11 cellular contexts compared by ENCODE assay signal in the genomic region with DNA sequence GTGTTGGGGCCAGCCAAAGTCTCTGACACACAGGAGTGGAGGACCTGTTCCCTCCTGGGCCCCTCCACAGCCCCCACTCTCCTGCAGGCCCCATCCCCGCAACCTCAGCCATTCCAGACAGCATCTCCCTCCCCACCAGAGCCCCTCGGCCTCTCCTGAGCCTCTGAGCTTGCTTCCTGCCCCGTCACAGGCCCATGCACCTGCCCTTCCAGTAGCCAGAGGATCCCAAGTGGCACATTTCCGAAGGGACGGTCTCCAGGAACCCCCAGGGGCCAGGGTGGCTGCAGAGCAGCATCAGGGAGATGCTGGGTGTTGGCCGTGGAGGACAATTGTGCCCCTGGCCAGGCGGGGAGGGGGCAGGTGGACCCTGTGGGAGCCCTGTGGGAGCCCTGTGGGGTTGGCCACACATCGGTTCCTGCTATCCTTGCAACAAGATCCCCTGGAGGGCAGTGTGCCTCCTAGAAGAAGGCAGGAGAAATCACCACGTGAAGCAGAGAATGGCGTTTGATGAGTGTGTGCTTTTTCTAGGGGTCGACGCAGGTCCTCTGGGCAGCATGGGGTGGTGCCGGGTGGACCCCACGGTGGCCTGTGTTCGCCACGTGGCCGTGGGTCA. TPM values are rescaled to one million over a fixed set of nuclear protein-coding genes. Genes with fewer than 3 reads are reported as not detected.
DNase-seq lines count a peak whose midpoint lies in the region; ATAC-seq and TF ChIP-seq lines count a peak whose summit lies in the region.
"Had no signal": no experiment of that assay in that cellular context is flagged by ENCODE, and none has a peak within 500 bp of the region (broad histone marks: within the 10 kb centered on the region; RNA-seq: fewer than 3 reads in every experiment).

No MANE protein-coding gene starts in this region.

- no peak overlapping the region for H3K14ac ChIP-seq in IMR-90 (replicated peaks; ENCODE audit: low read depth, low read length)

- H3K79me1 ChIP-seq in IMR-90 (ENCODE audit: low read depth in 1 of 2, low read length in 2 of 2) = peaks cover 31 to 84% of the 10 kb centered on the region in 2 experiments

- peaks cover 5% of the 10 kb centered on the region; the same call in 1 of the 2 replicates for H3K9me1 ChIP-seq in IMR-90 (ENCODE audit: insufficient read depth, low read length)

- H3K9me3 ChIP-seq in IMR-90 (ENCODE audit: control insufficient read depth, insufficient read depth, low read length) = no peaks in the 10 kb centered on the region
- no peaks in the 10 kb centered on the region for H3K9me3 ChIP-seq in lower lobe of right lung
- H3K9me3 ChIP-seq in suprapubic skin = no peaks in the 10 kb centered on the region

- H3K4me2 ChIP-seq in IMR-90 (ENCODE audit: low read depth, low read length) = no peak overlapping the region
- H3K4me2 ChIP-seq: neural progenitor cell had no signal

- H2BK5ac ChIP-seq in IMR-90 (ENCODE audit: low read depth, low read length, poor library complexity, severe bottlenecking) = no peak overlapping the region

- no peak overlapping the region for H2BK20ac ChIP-seq in IMR-90 (ENCODE audit: low read depth, low read length)

- in situ Hi-C loops in IMR-90 (cut with MboI; ENCODE audit: low sequenced_read_pairs) = no loop called here

- TF ChIP-seq POLR2A in IMR-90 (IDR thresholded peaks at IDR 0.05; ENCODE audit: low read depth, low read length) (no peak), suprapubic skin (IDR thresholded peaks at IDR 0.05) (no peak)

- no peak for TF ChIP-seq EP300 in suprapubic skin (IDR thresholded peaks at IDR 0.05)

- no peak overlapping the region for H4K8ac ChIP-seq in IMR-90 (ENCODE audit: low read depth in 2 of 2, low read length in 2 of 2)

- no peak overlapping the region; the same call in 1 of the 2 replicates for H3K4ac ChIP-seq in IMR-90 (ENCODE audit: low read depth, low read length)

- H3K4me3 ChIP-seq in IMR-90 (ENCODE audit: insufficient read depth, low read depth, low read length) = no peak overlapping the region
- peak overlapping the region; percentile 21 for H3K4me3 ChIP-seq in lower lobe of right lung
- no peak overlapping the region for H3K4me3 ChIP-seq in suprapubic skin
- H3K4me3 ChIP-seq: neural progenitor cell had no signal

- peaks cover 37% of the 10 kb centered on the region for H3K4me1 ChIP-seq in IMR-90 (ENCODE audit: control insufficient read depth, insufficient read depth, low read length)
- peaks cover 89% of the 10 kb centered on the region for H3K4me1 ChIP-seq in lower lobe of right lung
- peaks cover 100% of the 10 kb centered on the region for H3K4me1 ChIP-seq in suprapubic skin

- no peaks in the 10 kb centered on the region for H3K27me3 ChIP-seq in IMR-90 (ENCODE audit: control insufficient read depth, insufficient read depth, low read length)
- no peaks in the 10 kb centered on the region for H3K27me3 ChIP-seq in lower lobe of right lung (ENCODE audit: low read depth)
- H3K27me3 ChIP-seq in suprapubic skin = no peaks in the 10 kb centered on the region
- H3K27me3 ChIP-seq: neural progenitor cell had no signal

- peaks cover 68% of the 10 kb centered on the region for H3K36me3 ChIP-seq in IMR-90 (ENCODE audit: control insufficient read depth, insufficient read depth, low read length)
- peaks cover 87% of the 10 kb centered on the region for H3K36me3 ChIP-seq in lower lobe of right lung
- H3K36me3 ChIP-seq in suprapubic skin = peaks cover 56% of the 10 kb centered on the region
- H3K36me3 ChIP-seq: neural progenitor cell had no signal

- no peak overlapping the region for H3K23ac ChIP-seq in IMR-90 (ENCODE audit: low read depth, low read length)

- H2AFZ ChIP-seq in IMR-90 (replicated peaks; ENCODE audit: low read length, poor library complexity) = no peak overlapping the region
- H2AFZ ChIP-seq: neural progenitor cell had no signal

- intact Hi-C loops in IMR-90 (cut with micrococcal nuclease) = no loop called here
- intact Hi-C loops in lower lobe of right lung (cut with DNase I) = no loop called here

- no TSS peak for BruUV-seq in IMR-90 (replicated peaks; lab: Mats Ljungman, UMichigan)

- H2BK120ac ChIP-seq in IMR-90 (ENCODE audit: low read depth, low read length) = no peak overlapping the region

- 90% methylated on average over 4 of the region's 17 CpGs; no CpG with 5 or more reads in 1 of the 2 experiments for WGBS in IMR-90 (ENCODE audit: extremely low coverage in 2 of 2, insufficient read length in 1 of 2), 2 experiments
- 80% methylated on average over 1 of the region's 17 CpGs for WGBS in suprapubic skin

- H4K5ac ChIP-seq in IMR-90 (ENCODE audit: low read depth, low read length) = no peak overlapping the region

- TF ChIP-seq CTCF in IMR-90 (conservative IDR thresholded peaks at IDR 0.05; ENCODE audit: low read depth, low read length) (no peak), lower lobe of right lung (IDR thresholded peaks at IDR 0.05) (no peak), suprapubic skin (IDR thresholded peaks at IDR 0.05) (no peak)

- H3K18ac ChIP-seq in IMR-90 (ENCODE audit: low read depth, low read length) = no peak overlapping the region

- ATAC-seq in IMR-90 (ENCODE audit: low read depth) (no peak), lower lobe of right lung (peak in 1 of 2 donors; percentile 1)

- no peak overlapping the region for H2BK15ac ChIP-seq in IMR-90 (ENCODE audit: low read depth, low read length)

- peaks cover 44% of the 10 kb centered on the region for H4K20me1 ChIP-seq in IMR-90 (ENCODE audit: insufficient read depth, low read length)

- TF ChIP-seq RAD21 in IMR-90 (IDR thresholded peaks at IDR 0.05; ENCODE audit: low read length) = no peak

- no peak for DNase-seq in IMR-90
- DNase-seq in caudate nucleus (lab: John Stamatoyannopoulos, UW) = no peak
- no peak for DNase-seq in lower lobe of right lung
- no peak for DNase-seq in suprapubic skin (ENCODE audit: low spot score in 2 of 2)
- DNase-seq in NCI-H1694 (lab: John Stamatoyannopoulos, UW) = no peak
- DNase-seq in activated gamma-delta T cell (lab: John Stamatoyannopoulos, UW) = no peak
- no peak for DNase-seq in NCI-H1105 treated with DMSO at 0.1 percent for 48 hours (lab: John Stamatoyannopoulos, UW)
- no peak for DNase-seq in HuH-7.5 (ENCODE audit: low spot score)
- DNase-seq: dermis blood vessel endothelial cell, NCI-H187 had no signal

- no peak overlapping the region; the same call in 1 of the 2 replicates for H2AK5ac ChIP-seq in IMR-90 (ENCODE audit: low read depth, low read length)

- H3K56ac ChIP-seq in IMR-90 (ENCODE audit: extremely low read depth, insufficient read depth, low read length) = no peak overlapping the region

- POLR2A ChIA-PET in IMR-90 (lab: Charles Lee; ENCODE audit: unreplicated experiment) = no interaction called here

- CTCF ChIA-PET in IMR-90 (lab: Yijun Ruan, JAX) = no interaction called here

- peak overlapping the region; percentile 55 for H2AK9ac ChIP-seq in IMR-90 (replicated peaks; ENCODE audit: low read depth, low read length, poor library complexity)

- dilution Hi-C loops in IMR-90 (cut with HindIII; ENCODE audit: low sequenced_read_pairs, unreplicated experiment) = no loop called here

- no peak overlapping the region for H4K91ac ChIP-seq in IMR-90 (ENCODE audit: insufficient read depth, low read depth, low read length)

- H3K27ac ChIP-seq in IMR-90 (ENCODE audit: insufficient read depth, low read length) (no peak overlapping the region), caudate nucleus (ENCODE audit: low read depth, low read length) (peak overlapping the region; percentile 97), lower lobe of right lung (peak overlapping the region; percentile 83), suprapubic skin (peak overlapping the region; percentile 92)
- H3K27ac ChIP-seq: neural progenitor cell had no signal

- no peak overlapping the region for H3K9ac ChIP-seq in IMR-90 (ENCODE audit: low read depth, low read length)
- H3K9ac ChIP-seq: neural progenitor cell had no signal

TF ChIP-seq in IMR-90, 13 proteins besides CTCF, POLR2A, EP300 and RAD21:
- no peak for TF ChIP-seq MAZ (IDR thresholded peaks at IDR 0.05; ENCODE audit: borderline replicate concordance, low read depth, low read length)
- TF ChIP-seq, protein P1, sequence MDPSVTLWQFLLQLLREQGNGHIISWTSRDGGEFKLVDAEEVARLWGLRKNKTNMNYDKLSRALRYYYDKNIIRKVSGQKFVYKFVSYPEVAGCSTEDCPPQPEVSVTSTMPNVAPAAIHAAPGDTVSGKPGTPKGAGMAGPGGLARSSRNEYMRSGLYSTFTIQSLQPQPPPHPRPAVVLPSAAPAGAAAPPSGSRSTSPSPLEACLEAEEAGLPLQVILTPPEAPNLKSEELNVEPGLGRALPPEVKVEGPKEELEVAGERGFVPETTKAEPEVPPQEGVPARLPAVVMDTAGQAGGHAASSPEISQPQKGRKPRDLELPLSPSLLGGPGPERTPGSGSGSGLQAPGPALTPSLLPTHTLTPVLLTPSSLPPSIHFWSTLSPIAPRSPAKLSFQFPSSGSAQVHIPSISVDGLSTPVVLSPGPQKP (IDR thresholded peaks at IDR 0.05; ENCODE audit: borderline replicate concordance, low read depth, low read length) = no peak

RNA-seq across cellular contexts. Expression of a gene that starts 45.3 kb away (rescaled TPM):
- 6.1 and 7.0 TPM in 2 replicates for total RNA-seq in IMR-90 (2012; rRNA removed)
- 3.1 and 3.3 TPM in 2 replicates for polyA plus RNA-seq in IMR-90 (2012; rRNA removed)
- polyA plus RNA-seq in IMR-90 (2012; cell fraction: cytosol; rRNA removed) = 3.2 and 3.3 TPM in 2 replicates
- polyA plus RNA-seq in IMR-90 (2012; cell fraction: nucleus; rRNA removed; ENCODE audit: low replicate concordance) = 3.0 and 5.9 TPM in 2 replicates
- total RNA-seq in lower lobe of right lung = 20.5 TPM
- 10 to 100 TPM; 18.7 to 53.8 (median 32.0) TPM for total RNA-seq in suprapubic skin
